Comparison of ENCODE assay signal across 1 cellular context in genomic region chr19:18342090-18342632, GRCh38.
TF ChIP-seq lines count a peak whose summit lies in the region.

No MANE protein-coding gene starts in this region.

TF ChIP-seq in WTC11, 78 proteins besides CTCF, POLR2A, EP300 and RAD21 (continued from another document):
- TF ChIP-seq, protein P1, sequence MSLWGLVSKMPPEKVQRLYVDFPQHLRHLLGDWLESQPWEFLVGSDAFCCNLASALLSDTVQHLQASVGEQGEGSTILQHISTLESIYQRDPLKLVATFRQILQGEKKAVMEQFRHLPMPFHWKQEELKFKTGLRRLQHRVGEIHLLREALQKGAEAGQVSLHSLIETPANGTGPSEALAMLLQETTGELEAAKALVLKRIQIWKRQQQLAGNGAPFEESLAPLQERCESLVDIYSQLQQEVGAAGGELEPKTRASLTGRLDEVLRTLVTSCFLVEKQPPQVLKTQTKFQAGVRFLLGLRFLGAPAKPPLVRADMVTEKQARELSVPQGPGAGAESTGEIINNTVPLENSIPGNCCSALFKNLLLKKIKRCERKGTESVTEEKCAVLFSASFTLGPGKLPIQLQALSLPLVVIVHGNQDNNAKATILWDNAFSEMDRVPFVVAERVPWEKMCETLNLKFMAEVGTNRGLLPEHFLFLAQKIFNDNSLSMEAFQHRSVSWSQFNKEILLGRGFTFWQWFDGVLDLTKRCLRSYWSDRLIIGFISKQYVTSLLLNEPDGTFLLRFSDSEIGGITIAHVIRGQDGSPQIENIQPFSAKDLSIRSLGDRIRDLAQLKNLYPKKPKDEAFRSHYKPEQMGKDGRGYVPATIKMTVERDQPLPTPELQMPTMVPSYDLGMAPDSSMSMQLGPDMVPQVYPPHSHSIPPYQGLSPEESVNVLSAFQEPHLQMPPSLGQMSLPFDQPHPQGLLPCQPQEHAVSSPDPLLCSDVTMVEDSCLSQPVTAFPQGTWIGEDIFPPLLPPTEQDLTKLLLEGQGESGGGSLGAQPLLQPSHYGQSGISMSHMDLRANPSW (CRISPR knock-in tag; conservative IDR thresholded peaks at IDR 0.05; ENCODE audit: low read depth), result no peak
- TF ChIP-seq CDX4 (CRISPR knock-in tag; IDR thresholded peaks at IDR 0.05; ENCODE audit: borderline replicate concordance) (no peak), MYBL2 (CRISPR knock-in tag; IDR thresholded peaks at IDR 0.05) (no peak)
